Comparison of ENCODE assay signal across 1 cellular context in genomic region chr15:84716036-84716732, GRCh38.
TF ChIP-seq lines count a peak whose summit lies in the region.

Gene SEC11A (minus strand): TSS chr15:84716139. CDS start chr15:84716075, 64 bp downstream.

TF ChIP-seq in HepG2, 621 proteins besides CTCF, POLR2A, EP300 and RAD21 (continued from another document and continues in another):
- TF ChIP-seq POGK (CRISPR knock-in tag; conservative IDR thresholded peaks at IDR 0.05): peak; percentile 86
- peak; percentile 75; the same call in 1 of the 2 replicates for TF ChIP-seq NKX3-1 (CRISPR knock-in tag; IDR thresholded peaks at IDR 0.05)
- TF ChIP-seq ZNF597 (CRISPR knock-in tag; IDR thresholded peaks at IDR 0.05): no peak
- TF ChIP-seq ARNTL (CRISPR knock-in tag; IDR thresholded peaks at IDR 0.05): peak; percentile 49; the same call in 1 of the 2 replicates
- TF ChIP-seq ZNF605 (CRISPR knock-in tag; IDR thresholded peaks at IDR 0.05): no peak
- TF ChIP-seq, protein P1, sequence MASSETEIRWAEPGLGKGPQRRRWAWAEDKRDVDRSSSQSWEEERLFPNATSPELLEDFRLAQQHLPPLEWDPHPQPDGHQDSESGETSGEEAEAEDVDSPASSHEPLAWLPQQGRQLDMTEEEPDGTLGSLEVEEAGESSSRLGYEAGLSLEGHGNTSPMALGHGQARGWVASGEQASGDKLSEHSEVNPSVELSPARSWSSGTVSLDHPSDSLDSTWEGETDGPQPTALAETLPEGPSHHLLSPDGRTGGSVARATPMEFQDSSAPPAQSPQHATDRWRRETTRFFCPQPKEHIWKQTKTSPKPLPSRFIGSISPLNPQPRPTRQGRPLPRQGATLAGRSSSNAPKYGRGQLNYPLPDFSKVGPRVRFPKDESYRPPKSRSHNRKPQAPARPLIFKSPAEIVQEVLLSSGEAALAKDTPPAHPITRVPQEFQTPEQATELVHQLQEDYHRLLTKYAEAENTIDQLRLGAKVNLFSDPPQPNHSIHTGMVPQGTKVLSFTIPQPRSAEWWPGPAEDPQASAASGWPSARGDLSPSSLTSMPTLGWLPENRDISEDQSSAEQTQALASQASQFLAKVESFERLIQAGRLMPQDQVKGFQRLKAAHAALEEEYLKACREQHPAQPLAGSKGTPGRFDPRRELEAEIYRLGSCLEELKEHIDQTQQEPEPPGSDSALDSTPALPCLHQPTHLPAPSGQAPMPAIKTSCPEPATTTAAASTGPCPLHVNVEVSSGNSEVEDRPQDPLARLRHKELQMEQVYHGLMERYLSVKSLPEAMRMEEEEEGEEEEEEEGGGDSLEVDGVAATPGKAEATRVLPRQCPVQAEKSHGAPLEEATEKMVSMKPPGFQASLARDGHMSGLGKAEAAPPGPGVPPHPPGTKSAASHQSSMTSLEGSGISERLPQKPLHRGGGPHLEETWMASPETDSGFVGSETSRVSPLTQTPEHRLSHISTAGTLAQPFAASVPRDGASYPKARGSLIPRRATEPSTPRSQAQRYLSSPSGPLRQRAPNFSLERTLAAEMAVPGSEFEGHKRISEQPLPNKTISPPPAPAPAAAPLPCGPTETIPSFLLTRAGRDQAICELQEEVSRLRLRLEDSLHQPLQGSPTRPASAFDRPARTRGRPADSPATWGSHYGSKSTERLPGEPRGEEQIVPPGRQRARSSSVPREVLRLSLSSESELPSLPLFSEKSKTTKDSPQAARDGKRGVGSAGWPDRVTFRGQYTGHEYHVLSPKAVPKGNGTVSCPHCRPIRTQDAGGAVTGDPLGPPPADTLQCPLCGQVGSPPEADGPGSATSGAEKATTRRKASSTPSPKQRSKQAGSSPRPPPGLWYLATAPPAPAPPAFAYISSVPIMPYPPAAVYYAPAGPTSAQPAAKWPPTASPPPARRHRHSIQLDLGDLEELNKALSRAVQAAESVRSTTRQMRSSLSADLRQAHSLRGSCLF (CRISPR knock-in tag; IDR thresholded peaks at IDR 0.05; ENCODE audit: borderline replicate concordance): no peak; the same call in 1 of the 2 replicates
- peak; percentile 69; the same call in 1 of the 2 replicates for TF ChIP-seq ZNF468 (CRISPR knock-in tag; IDR thresholded peaks at IDR 0.05)
- TF ChIP-seq LRRFIP1 (CRISPR knock-in tag; conservative IDR thresholded peaks at IDR 0.05): no peak
- TF ChIP-seq, protein P2, sequence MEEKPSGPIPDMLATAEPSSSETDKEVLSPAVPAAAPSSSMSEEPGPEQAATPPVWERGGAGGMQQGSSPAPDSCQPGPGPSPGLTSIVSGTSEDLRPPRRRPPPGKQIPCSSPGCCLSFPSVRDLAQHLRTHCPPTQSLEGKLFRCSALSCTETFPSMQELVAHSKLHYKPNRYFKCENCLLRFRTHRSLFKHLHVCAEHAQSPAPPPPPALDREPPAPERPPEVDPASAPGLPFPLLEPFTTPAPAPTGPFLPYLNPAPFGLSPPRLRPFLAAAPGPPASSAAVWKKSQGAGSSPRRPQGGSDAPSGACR (CRISPR knock-in tag; IDR thresholded peaks at IDR 0.05): peak; percentile 79; the same call in 1 of the 2 replicates
- no peak for TF ChIP-seq PCBP1 (IDR thresholded peaks at IDR 0.05; ENCODE audit: borderline replicate concordance, low read depth, low read length)
- TF ChIP-seq KLF12 (CRISPR knock-in tag; IDR thresholded peaks at IDR 0.05; ENCODE audit: borderline replicate concordance): peak; percentile 88
- TF ChIP-seq SP1 (IDR thresholded peaks at IDR 0.05): no peak
- peak; percentile 85; the same call in 1 of the 2 replicates for TF ChIP-seq SP1 (CRISPR knock-in tag; IDR thresholded peaks at IDR 0.05)
- no peak for TF ChIP-seq ELK4 (CRISPR knock-in tag; IDR thresholded peaks at IDR 0.05; ENCODE audit: borderline replicate concordance)
- no peak for TF ChIP-seq ZNF550 (CRISPR knock-in tag; IDR thresholded peaks at IDR 0.05; ENCODE audit: borderline replicate concordance)
- peak; percentile 77 for TF ChIP-seq CBX5 (CRISPR knock-in tag; IDR thresholded peaks at IDR 0.05; ENCODE audit: borderline replicate concordance)
- TF ChIP-seq TCF12 (IDR thresholded peaks at IDR 0.05): no peak
- peak; percentile 75 for TF ChIP-seq TCF12 (CRISPR knock-in tag; IDR thresholded peaks at IDR 0.05)
- no peak for TF ChIP-seq ZNF775 (CRISPR knock-in tag; IDR thresholded peaks at IDR 0.05; ENCODE audit: borderline replicate concordance)
- no peak for TF ChIP-seq ZNF446 (CRISPR knock-in tag; IDR thresholded peaks at IDR 0.05)
- TF ChIP-seq ZBTB10 (CRISPR knock-in tag; IDR thresholded peaks at IDR 0.05; ENCODE audit: borderline replicate concordance): 0 out of 2 replicates have a peak, but pooled peaks have one; percentile 10
- TF ChIP-seq, protein P3, sequence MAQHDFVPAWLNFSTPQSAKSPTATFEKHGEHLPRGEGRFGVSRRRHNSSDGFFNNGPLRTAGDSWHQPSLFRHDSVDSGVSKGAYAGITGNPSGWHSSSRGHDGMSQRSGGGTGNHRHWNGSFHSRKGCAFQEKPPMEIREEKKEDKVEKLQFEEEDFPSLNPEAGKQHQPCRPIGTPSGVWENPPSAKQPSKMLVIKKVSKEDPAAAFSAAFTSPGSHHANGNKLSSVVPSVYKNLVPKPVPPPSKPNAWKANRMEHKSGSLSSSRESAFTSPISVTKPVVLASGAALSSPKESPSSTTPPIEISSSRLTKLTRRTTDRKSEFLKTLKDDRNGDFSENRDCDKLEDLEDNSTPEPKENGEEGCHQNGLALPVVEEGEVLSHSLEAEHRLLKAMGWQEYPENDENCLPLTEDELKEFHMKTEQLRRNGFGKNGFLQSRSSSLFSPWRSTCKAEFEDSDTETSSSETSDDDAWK (CRISPR knock-in tag; IDR thresholded peaks at IDR 0.05): no peak
- 0 out of 2 replicates have a peak, but pooled peaks have one; percentile 16 for TF ChIP-seq ZNF629 (CRISPR knock-in tag; conservative IDR thresholded peaks at IDR 0.05)
- TF ChIP-seq ZMYM2 (CRISPR knock-in tag; IDR thresholded peaks at IDR 0.05): no peak
- peak; percentile 93 for TF ChIP-seq TP53 (CRISPR knock-in tag; conservative IDR thresholded peaks at IDR 0.05)
- no peak for TF ChIP-seq SMARCC2 (IDR thresholded peaks at IDR 0.05)
- 0 out of 2 replicates have a peak, but pooled peaks have one; percentile 77 for TF ChIP-seq STAT5B (CRISPR knock-in tag; IDR thresholded peaks at IDR 0.05)
- TF ChIP-seq MAF1 (CRISPR knock-in tag; IDR thresholded peaks at IDR 0.05; ENCODE audit: borderline replicate concordance): no peak
- TF ChIP-seq DDIT3 (CRISPR knock-in tag; IDR thresholded peaks at IDR 0.05): 0 out of 2 replicates have a peak, but pooled peaks have one; percentile 30
- TF ChIP-seq, protein P4, sequence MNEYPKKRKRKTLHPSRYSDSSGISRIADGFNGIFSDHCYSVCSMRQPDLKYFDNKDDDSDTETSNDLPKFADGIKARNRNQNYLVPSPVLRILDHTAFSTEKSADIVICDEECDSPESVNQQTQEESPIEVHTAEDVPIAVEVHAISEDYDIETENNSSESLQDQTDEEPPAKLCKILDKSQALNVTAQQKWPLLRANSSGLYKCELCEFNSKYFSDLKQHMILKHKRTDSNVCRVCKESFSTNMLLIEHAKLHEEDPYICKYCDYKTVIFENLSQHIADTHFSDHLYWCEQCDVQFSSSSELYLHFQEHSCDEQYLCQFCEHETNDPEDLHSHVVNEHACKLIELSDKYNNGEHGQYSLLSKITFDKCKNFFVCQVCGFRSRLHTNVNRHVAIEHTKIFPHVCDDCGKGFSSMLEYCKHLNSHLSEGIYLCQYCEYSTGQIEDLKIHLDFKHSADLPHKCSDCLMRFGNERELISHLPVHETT (CRISPR knock-in tag; conservative IDR thresholded peaks at IDR 0.05): peak; percentile 89
- peak; percentile 94 for TF ChIP-seq THAP11 (CRISPR knock-in tag; IDR thresholded peaks at IDR 0.05)
- TF ChIP-seq, protein P5, sequence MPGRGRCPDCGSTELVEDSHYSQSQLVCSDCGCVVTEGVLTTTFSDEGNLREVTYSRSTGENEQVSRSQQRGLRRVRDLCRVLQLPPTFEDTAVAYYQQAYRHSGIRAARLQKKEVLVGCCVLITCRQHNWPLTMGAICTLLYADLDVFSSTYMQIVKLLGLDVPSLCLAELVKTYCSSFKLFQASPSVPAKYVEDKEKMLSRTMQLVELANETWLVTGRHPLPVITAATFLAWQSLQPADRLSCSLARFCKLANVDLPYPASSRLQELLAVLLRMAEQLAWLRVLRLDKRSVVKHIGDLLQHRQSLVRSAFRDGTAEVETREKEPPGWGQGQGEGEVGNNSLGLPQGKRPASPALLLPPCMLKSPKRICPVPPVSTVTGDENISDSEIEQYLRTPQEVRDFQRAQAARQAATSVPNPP (CRISPR knock-in tag; IDR thresholded peaks at IDR 0.05): no peak
- peak; percentile 72; the same call in 1 of the 2 replicates for TF ChIP-seq HES4 (CRISPR knock-in tag; IDR thresholded peaks at IDR 0.05; ENCODE audit: borderline replicate concordance)
